Comparison of ENCODE assay signal across 18 cellular contexts in genomic region chr1:162335126-162335525, GRCh38. TPM values are rescaled to one million over a fixed set of nuclear protein-coding genes. Genes with fewer than 3 reads are reported as not detected.
"Had no signal": no experiment of that assay in that cellular context is flagged by ENCODE, and none has a peak within 500 bp of the region (broad histone marks: within the 10 kb centered on the region; RNA-seq: fewer than 3 reads in every experiment).

No MANE protein-coding gene starts in this region.

- H3K9me3 ChIP-seq: left lung, pancreas, tibial nerve had no signal

- H3K27ac ChIP-seq: left lung, pancreas, tibial nerve had no signal

- DNase-seq: activated CD4-positive, alpha-beta T cell treated with anti-CD3 and anti-CD28 coated beads, Interleukin-2, amount 50 U/mL, for 1 hour; activated naive CD8-positive, alpha-beta T cell treated with anti-CD3 and anti-CD28 coated beads for 36 hours; left lung; pancreas; T-helper 17 cell had no signal

- H3K4me1 ChIP-seq: pancreas had no signal

- ATAC-seq: activated CD4-positive, CD25-positive, alpha-beta regulatory T cell treated with anti-CD3 and anti-CD28 coated beads, Interleukin-2, amount 50 U/mL, for 24 hours; left lung; pancreas; stimulated activated memory B cell treated with anti-CD40 and anti-IgM and Interleukin-4, amounts not matched to agents 10 μg/mL and 1 μg/mL and 100 μg/mL, for 72 hours; T-helper 17 cell had no signal

- H3K36me3 ChIP-seq: left lung, pancreas, tibial nerve had no signal

- FAIRE-seq: keratinocyte, pancreas had no signal

- H3K4me3 ChIP-seq: left lung, pancreas, tibial nerve had no signal

- H3K27me3 ChIP-seq: left lung, pancreas, tibial nerve had no signal

RNA-seq across cellular contexts. Expression of gene SPATA46, which starts 41.5 kb away (rescaled TPM):
- total RNA-seq: activated CD8-positive, alpha-beta memory T cell treated with anti-CD3 and anti-CD28 coated beads for 36 hours; activated naive CD8-positive, alpha-beta T cell treated with anti-CD3 and anti-CD28 coated beads for 36 hours; activated T-helper 1 cell treated with anti-CD3 and anti-CD28 coated beads, Interleukin-12 subunit alpha, Interleukin-12 subunit beta, Interleukin-2, Interleukin-4 antibody, amounts not matched to agents 30 ng/mL and 10 ng/mL and 1 ng/mL, durations not matched to agents 14 hours and 24 hours and 36 hours; bronchial epithelial cell; chondrocyte; dermis microvascular lymphatic vessel endothelial cell; left lung; mesenteric fat pad; pancreas; renal cortical epithelial cell; subcutaneous adipose tissue; T-helper 17 cell; tibial nerve had no signal
- polyA plus RNA-seq: esophagus, keratinocyte, pancreas had no signal

RNA-seq across cellular contexts. Expression of gene C1orf226, which starts 46.4 kb away (rescaled TPM):
- total RNA-seq: activated T-helper 1 cell treated with anti-CD3 and anti-CD28 coated beads, Interleukin-12 subunit alpha, Interleukin-12 subunit beta, Interleukin-2, Interleukin-4 antibody, amounts not matched to agents 30 ng/mL and 10 ng/mL and 1 ng/mL, durations not matched to agents 14 hours and 24 hours and 36 hours; T-helper 17 cell had no signal
